In the genomic region with DNA sequence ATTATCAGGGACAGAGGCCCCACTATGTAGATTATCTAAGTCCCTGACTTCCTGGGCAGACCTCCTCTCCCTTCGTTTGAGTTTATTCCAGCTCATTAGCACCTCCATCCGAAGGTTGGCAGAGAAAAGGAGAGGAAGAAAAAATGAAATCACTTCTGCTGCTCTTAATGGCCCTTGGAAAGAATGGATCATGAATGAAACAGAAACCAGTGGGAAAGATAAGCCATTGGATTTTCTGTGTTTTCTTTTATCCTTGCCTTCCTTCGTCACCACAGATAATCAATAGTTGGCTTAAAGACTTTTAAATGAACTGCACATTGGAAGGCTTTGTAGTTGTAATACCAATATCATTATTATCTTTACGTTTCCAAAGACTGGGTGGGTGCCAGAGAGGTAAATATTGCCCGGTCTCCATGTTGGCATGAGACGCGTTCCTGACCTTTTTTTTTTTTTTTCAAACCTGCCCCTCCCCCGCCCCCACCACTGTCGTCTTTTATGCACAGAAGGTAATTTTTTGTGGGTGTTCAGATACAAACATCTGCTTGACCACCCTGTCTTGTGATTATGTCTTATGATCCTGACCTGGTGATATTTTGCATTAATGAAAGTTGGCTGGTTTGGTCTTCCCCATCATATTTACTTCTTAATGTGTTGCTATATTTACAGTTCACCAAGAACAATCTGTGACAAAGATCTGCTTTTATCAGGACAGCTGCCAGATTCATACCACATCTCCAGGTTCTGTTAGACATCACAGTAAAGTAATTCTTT, we compare ENCODE assay signal across 9 cellular contexts.
DNase-seq lines count a peak whose midpoint lies in the region; ATAC-seq, FAIRE-seq and TF ChIP-seq lines count a peak whose summit lies in the region.
"Had no signal": no experiment of that assay in that cellular context is flagged by ENCODE, and none has a peak within 500 bp of the region (broad histone marks: within the 10 kb centered on the region; RNA-seq: fewer than 3 reads in every experiment).

No MANE protein-coding gene starts in this region.

- H3K9ac ChIP-seq in liver (ENCODE audit: low read depth in 1 of 2, low read length in 2 of 2) (no peak overlapping the region), HepG2 (ENCODE audit: insufficient read depth, low read depth, low read length) (no peak overlapping the region), mesenchymal stem cell (ENCODE audit: low read length) (peak overlapping the region; percentile 79)

- H3K27me3 ChIP-seq in liver (ENCODE audit: control insufficient read depth in 4 of 4, insufficient read depth in 4 of 4, low read length in 3 of 4) (no peaks in the 10 kb centered on the region), HepG2 (ENCODE audit: control insufficient read depth in 1 of 2, insufficient read depth in 2 of 2, low read length in 2 of 2) (no peaks in the 10 kb centered on the region), mesenchymal stem cell (ENCODE audit: control insufficient read depth in 1 of 2, insufficient read depth in 1 of 2, low read length in 2 of 2) (no peaks in the 10 kb centered on the region)

- H3K4me2 ChIP-seq in HepG2 (ENCODE audit: low read depth, low read length) (no peak overlapping the region), mesenchymal stem cell (ENCODE audit: low read length, poor library complexity, severe bottlenecking) (no peak overlapping the region)

- in situ Hi-C loops in HepG2 (cut with HindIII; ENCODE audit: extremely low pct_ligation_motif_present, low pct_unique_long_range_greater_than_20kb) = no loop called here

- H2AK5ac ChIP-seq in mesenchymal stem cell (ENCODE audit: low read length, severe bottlenecking) = no peak overlapping the region

- no peaks in the 10 kb centered on the region for H4K20me1 ChIP-seq in HepG2 (ENCODE audit: insufficient read depth, low read length)

- H2AFZ ChIP-seq in HepG2 (ENCODE audit: low read length) = no peak overlapping the region
- H2AFZ ChIP-seq in mesenchymal stem cell (ENCODE audit: low read depth, low read length) = no peak overlapping the region

- H3K79me2 ChIP-seq in HepG2 (ENCODE audit: insufficient read depth, low read length) = no peaks in the 10 kb centered on the region

- H3K4ac ChIP-seq in mesenchymal stem cell (ENCODE audit: low read depth in 1 of 2, low read length in 2 of 2) = no peak overlapping the region

- DNase-seq in HepG2 (ENCODE audit: low spot score) (no peak), activated B cell treated with CpG ODN at 0.5 μM for 24 hours (no peak), mesenchymal stem cell (no peak), AG20443 (ENCODE audit: low spot score) (no peak), HUDEP-2 (lab: John Stamatoyannopoulos, UW; ENCODE audit: unreplicated experiment in 76 of 76) (no peak), T1000 (lab: John Stamatoyannopoulos, UW) (no peak), natural killer cell (no peak)
- DNase-seq: activated naive CD8-positive, alpha-beta T cell treated with anti-CD3 and anti-CD28 coated beads, Interleukin-2, amount 10 ng/mL, durations not matched to agents 7 days and 5 days had no signal

- no peak for FAIRE-seq in HepG2 (lab: Jason Lieb, UNC)

- TF ChIP-seq EP300 in HepG2 (IDR thresholded peaks at IDR 0.05; ENCODE audit: low read depth in 2 of 2, low read length in 2 of 2) = no peak
- TF ChIP-seq EP300 in HepG2 (CRISPR knock-in tag; IDR thresholded peaks at IDR 0.05; ENCODE audit: borderline replicate concordance) = no peak

- peaks cover under 1% of the 10 kb centered on the region for H3K9me3 Mint-ChIP-seq in activated B cell treated with CpG ODN at 0.5 μM for 24 hours
- H3K9me3 Mint-ChIP-seq in natural killer cell = no peaks in the 10 kb centered on the region

- CTCF ChIA-PET in HepG2 (lab: Yijun Ruan, JAX; ENCODE audit: low intra/inter-chr PET ratio, low total read pairs) (no interaction called here), activated B cell treated with CpG ODN at 0.5 μM for 24 hours (lab: Charles Lee) (interaction anchor here (1.0 to 1.2 kb wide), 3 partner anchors 115 to 227 kb away, joined by 3 to 4 read pairs (median 3); no protein-coding TSS in a partner anchor)

- H2BK12ac ChIP-seq in mesenchymal stem cell (ENCODE audit: low read length in 2 of 2) = no peak overlapping the region

- H3K23ac ChIP-seq in mesenchymal stem cell (ENCODE audit: low read length in 2 of 2) = no peak overlapping the region

- peak overlapping the region; percentile 96 for H3K27ac Mint-ChIP-seq in activated B cell treated with CpG ODN at 0.5 μM for 24 hours
- H3K27ac Mint-ChIP-seq in natural killer cell = no peak overlapping the region
- H3K27ac Mint-ChIP-seq: activated naive CD8-positive, alpha-beta T cell treated with anti-CD3 and anti-CD28 coated beads, Interleukin-2, amount 10 ng/mL, durations not matched to agents 7 days and 5 days had no signal

- H3K27me3 Mint-ChIP-seq in activated B cell treated with CpG ODN at 0.5 μM for 24 hours = no peaks in the 10 kb centered on the region
- no peaks in the 10 kb centered on the region for H3K27me3 Mint-ChIP-seq in natural killer cell (ENCODE audit: low read depth in 2 of 2)
- H3K27me3 Mint-ChIP-seq: activated naive CD8-positive, alpha-beta T cell treated with anti-CD3 and anti-CD28 coated beads, Interleukin-2, amount 10 ng/mL, durations not matched to agents 7 days and 5 days had no signal

- H2BK5ac ChIP-seq in mesenchymal stem cell (ENCODE audit: low read depth, low read length, poor library complexity, severe bottlenecking) = no peak overlapping the region

- no peak for TF ChIP-seq CTCF in liver (IDR thresholded peaks at IDR 0.05; ENCODE audit: low read depth, low read length, missing input control)
- no peak for TF ChIP-seq CTCF in HepG2 (CRISPR knock-in tag; IDR thresholded peaks at IDR 0.05)
- TF ChIP-seq CTCF in activated B cell treated with CpG ODN at 0.5 μM for 24 hours (IDR thresholded peaks at IDR 0.05) = no peak
- no peak for TF ChIP-seq CTCF in natural killer cell (IDR thresholded peaks at IDR 0.05)

- H3K4me3 Mint-ChIP-seq in activated B cell treated with CpG ODN at 0.5 μM for 24 hours = peak overlapping the region; percentile 6
- no peak overlapping the region for H3K4me3 Mint-ChIP-seq in natural killer cell
- H3K4me3 Mint-ChIP-seq: activated naive CD8-positive, alpha-beta T cell treated with anti-CD3 and anti-CD28 coated beads, Interleukin-2, amount 10 ng/mL, durations not matched to agents 7 days and 5 days had no signal

- H3K9me3 ChIP-seq in liver (ENCODE audit: control insufficient read depth in 4 of 4, low read length in 3 of 4) (no peaks in the 10 kb centered on the region), HepG2 (ENCODE audit: low read length) (no peaks in the 10 kb centered on the region), mesenchymal stem cell (ENCODE audit: control insufficient read depth, low read length) (peaks cover 5% of the 10 kb centered on the region)

- H3K36me3 Mint-ChIP-seq in activated B cell treated with CpG ODN at 0.5 μM for 24 hours (ENCODE audit: low read depth) (peaks cover 33% of the 10 kb centered on the region), natural killer cell (no peaks in the 10 kb centered on the region)

- intact Hi-C loops in HepG2 (cut with micrococcal nuclease; ENCODE audit: unreplicated experiment) = no loop called here
- intact Hi-C loops in activated B cell treated with CpG ODN at 0.5 μM for 24 hours (cut with micrococcal nuclease) = loop anchor here (1.0 to 5.0 kb wide), 2 partner anchors 33 to 509 kb away; no protein-coding TSS in a partner anchor
- intact Hi-C loops in natural killer cell (cut with micrococcal nuclease) = no loop called here

- no peak overlapping the region for H2BK15ac ChIP-seq in mesenchymal stem cell (ENCODE audit: low read depth, poor library complexity, severe bottlenecking)

- TF ChIP-seq POLR2A in HepG2 (IDR thresholded peaks at IDR 0.05; ENCODE audit: insufficient read depth in 1 of 2, low read depth in 2 of 2, low read length in 2 of 2) = no peak

- ATAC-seq in HepG2 = no peak
- peak; percentile 5 for ATAC-seq in activated B cell treated with CpG ODN at 0.5 μM for 24 hours (ENCODE audit: low read depth)
- no peak for ATAC-seq in natural killer cell

- no TSS peak for BruUV-seq in HepG2 (replicated peaks; lab: Mats Ljungman, UMichigan)

- no peak overlapping the region for H3K14ac ChIP-seq in mesenchymal stem cell (ENCODE audit: low read length in 2 of 2)

- no peak overlapping the region for H3K18ac ChIP-seq in mesenchymal stem cell (ENCODE audit: low read depth in 1 of 2, low read length in 2 of 2)

- H3K79me1 ChIP-seq in mesenchymal stem cell (replicated peaks; ENCODE audit: low read length, poor library complexity, severe bottlenecking) = peaks cover 24% of the 10 kb centered on the region

- H2BK120ac ChIP-seq in mesenchymal stem cell (ENCODE audit: low read depth, low read length) = no peak overlapping the region

- H3K4me1 Mint-ChIP-seq in activated B cell treated with CpG ODN at 0.5 μM for 24 hours (peaks cover 91% of the 10 kb centered on the region), natural killer cell (peaks cover 34 to 35% of the 10 kb centered on the region in 2 donors)

- H3K27ac ChIP-seq in liver (ENCODE audit: low read depth in 1 of 2, low read length in 2 of 2) (peak overlapping the region; percentile 26 to 49), HepG2 (ENCODE audit: extremely low read length, insufficient read depth, low read length) (no peak overlapping the region), mesenchymal stem cell (ENCODE audit: low read length, poor library complexity, severe bottlenecking) (no peak overlapping the region)

- no peak overlapping the region for H4K8ac ChIP-seq in mesenchymal stem cell (ENCODE audit: low read length)

- TF ChIP-seq RAD21 in liver (IDR thresholded peaks at IDR 0.05) (peak in 1 of 2 donors; percentile 40), HepG2 (CRISPR knock-in tag; IDR thresholded peaks at IDR 0.05) (no peak)

- H3K4me1 ChIP-seq in liver (ENCODE audit: control insufficient read depth in 4 of 4, insufficient read depth in 4 of 4, low read length in 3 of 4) = peaks cover 10 to 22% (median 15%) of the 10 kb centered on the region in 4 donors
- peaks cover 36% of the 10 kb centered on the region for H3K4me1 ChIP-seq in HepG2 (ENCODE audit: insufficient read depth, low read length)
- peaks cover 3% of the 10 kb centered on the region for H3K4me1 ChIP-seq in mesenchymal stem cell (ENCODE audit: control insufficient read depth, insufficient read depth, low read depth, low read length)

- POLR2A ChIA-PET in HepG2 (lab: Yijun Ruan, JAX) = interaction anchor here (1.7 kb wide), 1 partner anchor 10 kb away, joined by 3 read pairs; no protein-coding TSS in a partner anchor
- POLR2A ChIA-PET in activated B cell treated with CpG ODN at 0.5 μM for 24 hours (lab: Charles Lee) = interaction anchor here (0.6 to 18.5 kb wide), 13 partner anchors 11 to 225 kb away, joined by 3 to 382 read pairs (median 38); a partner anchor contains a TSS

- no peaks in the 10 kb centered on the region for H3K36me3 ChIP-seq in liver (ENCODE audit: control insufficient read depth in 4 of 4, insufficient read depth in 3 of 4, low read depth in 1 of 4, low read length in 3 of 4)
- peaks cover 0 to 2% of the 10 kb centered on the region in 2 experiments; a peak in 3 of 5 replicates for H3K36me3 ChIP-seq in HepG2 (replicated peaks in 1 of 2; ENCODE audit: control insufficient read depth in 1 of 2, insufficient read depth in 2 of 2, low read length in 2 of 2)
- H3K36me3 ChIP-seq in mesenchymal stem cell (ENCODE audit: control insufficient read depth in 1 of 2, insufficient read depth in 2 of 2, low read depth in 1 of 2, low read length in 2 of 2) = peaks cover 3 to 8% of the 10 kb centered on the region in 2 experiments

- H4K91ac ChIP-seq in mesenchymal stem cell (ENCODE audit: low read length) = no peak overlapping the region

- H3K4me3 ChIP-seq in liver (ENCODE audit: low read depth in 1 of 3, low read length in 3 of 3) (peak overlapping the region; percentile 16 to 53 (median 48)), HepG2 (replicated peaks in 1 of 3; ENCODE audit: insufficient read depth in 1 of 3, low read depth in 2 of 3, low read length in 3 of 3) (no peak overlapping the region), mesenchymal stem cell (ENCODE audit: insufficient read depth in 1 of 2, low read depth in 1 of 2, low read length in 2 of 2) (no peak overlapping the region)

- WGBS in liver = 35% methylated on average over 9 of the region's 9 CpGs
- WGBS in HepG2 (ENCODE audit: low lambda C conversion rate) = 95% methylated on average over 9 of the region's 9 CpGs
- 93% methylated on average over 5 of the region's 9 CpGs for WGBS in mesenchymal stem cell

Comparison
In these comparisons a context has a peak if more than half of its experiments do, and no peak if none do; other contexts are left out.
1. H3K27ac ChIP-seq: peak in liver (2 of 2); none in HepG2 (single experiment) and mesenchymal stem cell (single experiment).
2. H3K4me3 ChIP-seq: peak in liver (3 of 3); none in HepG2 (0 of 3) and mesenchymal stem cell (0 of 2).